In genomic region chr11:64924910-64925284, GRCh38 we compare ENCODE assay signal across 9 cellular contexts. TPM values are rescaled to one million over a fixed set of nuclear protein-coding genes. Genes with fewer than 3 reads are reported as not detected.
DNase-seq lines count a peak whose midpoint lies in the region; ATAC-seq and TF ChIP-seq lines count a peak whose summit lies in the region.
"Had no signal": no experiment of that assay in that cellular context is flagged by ENCODE, and none has a peak within 500 bp of the region (broad histone marks: within the 10 kb centered on the region; RNA-seq: fewer than 3 reads in every experiment).

No MANE protein-coding gene starts in this region.

- no peak for ATAC-seq in stimulated activated naive CD8-positive, alpha-beta T cell treated with anti-CD3 and anti-CD28 coated beads, Interleukin-15, amount 100 ng/mL, for 72 hours
- ATAC-seq in GM21576 (IDR thresholded peaks at IDR 0.05; ENCODE audit: unreplicated experiment) (no peak), HG03457 (IDR thresholded peaks at IDR 0.05; ENCODE audit: unreplicated experiment) (no peak)

- no peaks in the 10 kb centered on the region for H4K20me1 ChIP-seq in DOHH2 (ENCODE audit: control insufficient read depth, insufficient read depth, low read depth, low read length)

- peak overlapping the region; percentile 99 for H3K4me3 Mint-ChIP-seq in stimulated activated naive CD8-positive, alpha-beta T cell treated with anti-CD3 and anti-CD28 coated beads, Interleukin-15, amount 100 ng/mL, for 72 hours

- H3K9me3 ChIP-seq in DOHH2 (ENCODE audit: control insufficient read depth, insufficient read depth, low read length) = no peaks in the 10 kb centered on the region

- H3K36me3 ChIP-seq in DOHH2 (ENCODE audit: control insufficient read depth, low read length) = no peaks in the 10 kb centered on the region

- H3K27me3 Mint-ChIP-seq in stimulated activated naive CD8-positive, alpha-beta T cell treated with anti-CD3 and anti-CD28 coated beads, Interleukin-15, amount 100 ng/mL, for 72 hours = no peaks in the 10 kb centered on the region

- H3K4me1 ChIP-seq in DOHH2 (ENCODE audit: control insufficient read depth, low read length) = peaks cover 27% of the 10 kb centered on the region

- H3K4me2 ChIP-seq in DOHH2 (ENCODE audit: low read length) = peak overlapping the region; percentile 72

- H3K4me3 ChIP-seq in DOHH2 (ENCODE audit: low read length) = peak overlapping the region; percentile 75
- peak overlapping the region; percentile 75 for H3K4me3 ChIP-seq in astrocyte of the cerebellum (ENCODE audit: low read depth, low read length)

- no peaks in the 10 kb centered on the region for H3K9me3 Mint-ChIP-seq in stimulated activated naive CD8-positive, alpha-beta T cell treated with anti-CD3 and anti-CD28 coated beads, Interleukin-15, amount 100 ng/mL, for 72 hours

- TF ChIP-seq CTCF in DOHH2 (IDR thresholded peaks at IDR 0.05; ENCODE audit: low read depth, low read length, poor library complexity, severe bottlenecking) = no peak
- TF ChIP-seq CTCF in astrocyte of the cerebellum (IDR thresholded peaks at IDR 0.05; ENCODE audit: low read depth, low read length, missing control alignments) = no peak

- peaks cover 33% of the 10 kb centered on the region for H3K4me1 Mint-ChIP-seq in stimulated activated naive CD8-positive, alpha-beta T cell treated with anti-CD3 and anti-CD28 coated beads, Interleukin-15, amount 100 ng/mL, for 72 hours

- peak; percentile 14 for DNase-seq in HT-29 (ENCODE audit: low spot score)
- DNase-seq in astrocyte of the cerebellum (ENCODE audit: low read depth) = no peak
- DNase-seq in iPS-NIHi7 (ENCODE audit: extremely low spot score) = peak; percentile 35
- DNase-seq in stimulated activated naive CD8-positive, alpha-beta T cell treated with anti-CD3 and anti-CD28 coated beads, Interleukin-15, amount 100 ng/mL, for 72 hours = no peak
- DNase-seq in HCEC 1CT = no peak

- H3K9me2 ChIP-seq in DOHH2 (replicated peaks; ENCODE audit: control insufficient read depth, low read length) = no peaks in the 10 kb centered on the region

- no peak overlapping the region for H3K27ac ChIP-seq in DOHH2 (ENCODE audit: low read depth, low read length)

- in situ Hi-C loops in astrocyte of the cerebellum (cut with HindIII; ENCODE audit: low sequenced_read_pairs) = no loop called here

- H3K27me3 ChIP-seq in DOHH2 (ENCODE audit: control insufficient read depth, low read length) = no peaks in the 10 kb centered on the region

- peak overlapping the region; percentile 72 to 95 for H3K27ac Mint-ChIP-seq in stimulated activated naive CD8-positive, alpha-beta T cell treated with anti-CD3 and anti-CD28 coated beads, Interleukin-15, amount 100 ng/mL, for 72 hours

- H3K79me2 ChIP-seq in DOHH2 (ENCODE audit: control insufficient read depth, low read length) = no peaks in the 10 kb centered on the region

- H3F3A ChIP-seq in DOHH2 (ENCODE audit: control insufficient read depth, insufficient read depth) = no peaks in the 10 kb centered on the region

RNA-seq across cellular contexts. Expression of gene PPP2R5B, which starts 0.4 kb away (rescaled TPM):
- total RNA-seq in HT-29 (2014; rRNA removed; shearing (Covaris generic)) = 7.9 and 8.9 TPM in 2 replicates

RNA-seq across cellular contexts. Expression of gene ATG2A, which starts 7.9 kb away (rescaled TPM):
- 47.1 and 50.5 TPM in 2 replicates for total RNA-seq in HT-29 (2014; rRNA removed; shearing (Covaris generic))

RNA-seq across cellular contexts. Expression of gene GPHA2, which starts 10.8 kb away (rescaled TPM):
- not detected in 2 replicates for total RNA-seq in HT-29 (2014; rRNA removed; shearing (Covaris generic))
- total RNA-seq: T-helper 1 cell treated with Interleukin-12 subunit alpha and Interleukin-12 subunit beta and Interleukin-4 antibody, amounts not matched to agents 30 ng/mL and 1 ng/mL, for 36 hours had no signal

RNA-seq across cellular contexts. Expression of gene EHD1, which starts 46.5 kb away (rescaled TPM):
- 118 and 123 TPM in 2 replicates for total RNA-seq in HT-29 (2014; rRNA removed; shearing (Covaris generic))

RNA-seq across cellular contexts. Expression of gene MAJIN, which starts 47.0 kb away (rescaled TPM):
- total RNA-seq in HT-29 (2014; rRNA removed; shearing (Covaris generic)) = not detected in 2 replicates
- total RNA-seq: T-helper 1 cell treated with Interleukin-12 subunit alpha and Interleukin-12 subunit beta and Interleukin-4 antibody, amounts not matched to agents 30 ng/mL and 1 ng/mL, for 36 hours had no signal

Comparison
In these comparisons a context has a peak if more than half of its experiments do, and no peak if none do; other contexts are left out.
1. DNase-seq: peak in HT-29 (single experiment) and iPS-NIHi7 (single experiment); none in astrocyte of the cerebellum (single experiment), stimulated activated naive CD8-positive, alpha-beta T cell treated with anti-CD3 and anti-CD28 coated beads, Interleukin-15, amount 100 ng/mL, for 72 hours (0 of 2) and HCEC 1CT (single experiment).